1 cellular context compared by ENCODE assay signal in the genomic region with DNA sequence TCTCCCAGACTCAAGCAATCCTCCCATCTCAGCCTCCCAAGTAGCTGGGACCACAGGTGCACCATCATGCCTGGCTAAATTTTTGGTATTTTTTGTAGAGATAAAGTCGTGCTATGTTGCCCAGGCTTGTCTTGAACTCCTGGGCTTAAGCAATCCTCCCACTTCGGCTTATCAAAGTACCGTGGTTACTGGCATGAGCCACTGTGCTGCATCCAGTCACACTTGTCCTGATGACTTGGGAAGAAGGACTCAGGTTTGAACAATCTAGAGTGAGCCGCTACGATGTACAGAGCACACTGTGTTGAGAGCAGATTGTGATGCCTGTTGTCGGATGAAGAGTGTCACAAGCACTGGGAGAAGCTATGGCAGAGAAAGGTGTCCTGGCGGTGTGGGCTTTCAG.
TF ChIP-seq lines count a peak whose summit lies in the region.

No MANE protein-coding gene starts in this region.

TF ChIP-seq in H1, 55 proteins besides CTCF, POLR2A, EP300 and RAD21:
- no peak for TF ChIP-seq MAFK (IDR thresholded peaks at IDR 0.05; ENCODE audit: low read depth, low read length)
- no peak for TF ChIP-seq SUZ12 (IDR thresholded peaks at IDR 0.05; ENCODE audit: low read length)
- TF ChIP-seq FOSL1 (IDR thresholded peaks at IDR 0.05; ENCODE audit: insufficient read depth, low read depth, low read length), result no peak
- no peak for TF ChIP-seq BACH1 (IDR thresholded peaks at IDR 0.05; ENCODE audit: low read length)
- TF ChIP-seq SIRT6 (IDR thresholded peaks at IDR 0.05; ENCODE audit: low read length), result no peak
